ENCODE assay signal across 9 cellular contexts in the genomic region with DNA sequence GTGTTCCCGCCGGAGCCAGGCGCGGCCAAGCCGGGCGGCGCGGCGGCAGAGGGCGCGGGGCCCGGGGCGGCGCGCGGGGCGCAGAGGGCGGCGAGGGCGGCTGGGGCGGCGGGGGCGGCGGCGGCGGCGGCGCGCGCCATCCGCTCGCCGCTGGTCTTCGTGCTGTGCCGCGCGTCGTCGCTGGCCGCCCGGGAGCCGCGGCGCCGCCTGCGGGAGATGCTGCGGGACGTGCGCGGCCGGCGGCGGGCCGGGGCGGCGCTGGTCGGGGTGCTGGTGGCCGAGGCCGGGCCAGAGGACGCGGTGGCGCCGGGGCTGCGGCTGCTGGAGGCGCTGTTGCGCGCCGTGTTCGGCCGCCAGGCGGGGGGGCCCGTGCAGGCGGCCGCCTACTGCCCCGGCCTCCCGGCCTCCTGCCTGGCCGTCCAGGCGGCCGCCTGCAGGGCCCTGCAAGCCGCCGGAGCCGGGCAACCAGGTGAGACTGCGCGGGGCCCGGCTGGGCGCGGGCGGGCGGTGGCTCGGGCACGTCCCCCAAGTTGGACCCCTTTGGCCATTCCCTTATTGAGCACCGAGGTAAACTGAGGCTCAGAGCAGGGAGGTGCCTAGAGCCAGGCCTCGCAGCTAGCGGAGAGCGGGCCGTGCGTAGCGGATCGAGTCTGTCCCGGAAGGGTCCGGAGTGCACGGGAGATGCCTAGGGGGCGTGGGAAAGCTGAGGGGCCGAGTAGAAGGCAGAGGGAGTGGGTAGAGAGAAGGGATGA. TPM values are rescaled to one million over a fixed set of nuclear protein-coding genes. Genes with fewer than 3 reads are reported as not detected.
DNase-seq lines count a peak whose midpoint lies in the region; ATAC-seq, FAIRE-seq and TF ChIP-seq lines count a peak whose summit lies in the region.
"Had no signal": no experiment of that assay in that cellular context is flagged by ENCODE, and none has a peak within 500 bp of the region (broad histone marks: within the 10 kb centered on the region; RNA-seq: fewer than 3 reads in every experiment).

No MANE protein-coding gene starts in this region.

- H3K36me3 ChIP-seq in endothelial cell of umbilical vein (ENCODE audit: control insufficient read depth in 2 of 2, extremely low read depth in 1 of 2, insufficient read depth in 2 of 2, low read length in 2 of 2) (no peaks in the 10 kb centered on the region), neuron (ENCODE audit: insufficient read depth, low read length) (no peaks in the 10 kb centered on the region)

- BruUV-seq in endothelial cell of umbilical vein (replicated peaks; lab: Mats Ljungman, UMichigan): no TSS peak

- no peak for FAIRE-seq in endothelial cell of umbilical vein (lab: Jason Lieb, UNC)

- H3K4me2 ChIP-seq in endothelial cell of umbilical vein (ENCODE audit: insufficient read depth, low read length): no peak overlapping the region

- in situ Hi-C loops in Caki2 (cut with HindIII; ENCODE audit: low pct_unique_long_range_greater_than_20kb, low sequenced_read_pairs): no loop called here

- H3K4me3 ChIP-seq in endothelial cell of umbilical vein (replicated peaks in 1 of 3; ENCODE audit: insufficient read depth in 1 of 3, low read depth in 1 of 3, low read length in 3 of 3): no peak overlapping the region
- peak overlapping the region; percentile 63 for H3K4me3 ChIP-seq in neuron (ENCODE audit: low read length)

- H3K4me1 ChIP-seq in endothelial cell of umbilical vein (ENCODE audit: control insufficient read depth, extremely low read depth, insufficient read depth, low read length) (no peaks in the 10 kb centered on the region), neuron (ENCODE audit: insufficient read depth, low read length) (peaks cover 10% of the 10 kb centered on the region)

- no peaks in the 10 kb centered on the region for H4K20me1 ChIP-seq in endothelial cell of umbilical vein (replicated peaks; ENCODE audit: control insufficient read depth, extremely low read depth, insufficient read depth, low read length)

- H3K9me3 ChIP-seq in endothelial cell of umbilical vein (replicated peaks; ENCODE audit: control insufficient read depth, insufficient read depth, low read length): no peaks in the 10 kb centered on the region
- H3K9me3 ChIP-seq in neuron (ENCODE audit: low read length): no peaks in the 10 kb centered on the region

- intact Hi-C loops in endothelial cell of umbilical vein (cut with micrococcal nuclease): no loop called here

- CTCF ChIA-PET in endothelial cell of umbilical vein (lab: Charles Lee): interaction anchor here (1.2 kb wide), 1 partner anchor 19 kb away, joined by 3 read pairs; a partner anchor contains a TSS

- ATAC-seq in GM19351 (IDR thresholded peaks at IDR 0.05; ENCODE audit: unreplicated experiment): no peak
- ATAC-seq in HG03521 (IDR thresholded peaks at IDR 0.05; ENCODE audit: unreplicated experiment): no peak
- no peak for ATAC-seq in HG02938 (IDR thresholded peaks at IDR 0.05; ENCODE audit: unreplicated experiment)

- H2AFZ ChIP-seq in endothelial cell of umbilical vein (ENCODE audit: low read depth, low read length) (no peak overlapping the region), neuron (ENCODE audit: low read depth, low read length) (no peak overlapping the region)

- peak; percentile 39 for DNase-seq in Caki2 (ENCODE audit: low read depth)
- peak; percentile 12 for DNase-seq in M059J (ENCODE audit: low read depth)
- DNase-seq in endothelial cell of umbilical vein (ENCODE audit: low read depth, low spot score): no peak
- DNase-seq in NCI-H446 (lab: John Stamatoyannopoulos, UW): no peak

- no peak for TF ChIP-seq POLR2A in endothelial cell of umbilical vein (IDR thresholded peaks at IDR 0.05; ENCODE audit: low read depth, low read length)

- no peak overlapping the region for H3K27ac ChIP-seq in endothelial cell of umbilical vein (ENCODE audit: insufficient read depth, low read depth, low read length)

- TF ChIP-seq CTCF in endothelial cell of umbilical vein (IDR thresholded peaks at IDR 0.05; ENCODE audit: extremely low read depth in 1 of 2, insufficient read depth in 1 of 2, low read depth in 1 of 2, low read length in 2 of 2): no peak

- dilution Hi-C loops in endothelial cell of umbilical vein (cut with MboI; ENCODE audit: extremely low pct_ligation_motif_present, low sequenced_read_pairs): no loop called here

- POLR2A ChIA-PET in endothelial cell of umbilical vein (lab: Charles Lee): no interaction called here

- no peaks in the 10 kb centered on the region for H3K79me2 ChIP-seq in endothelial cell of umbilical vein (ENCODE audit: control insufficient read depth, insufficient read depth, low read length)

- no peaks in the 10 kb centered on the region for H3K9me1 ChIP-seq in endothelial cell of umbilical vein (replicated peaks; ENCODE audit: control insufficient read depth, extremely low read depth, insufficient read depth, low read length)

- no peak overlapping the region for H3K9ac ChIP-seq in endothelial cell of umbilical vein (replicated peaks; ENCODE audit: extremely low read depth, insufficient read depth, low read length)

- H3K27me3 ChIP-seq in endothelial cell of umbilical vein (ENCODE audit: control insufficient read depth in 2 of 2, insufficient read depth in 2 of 2, low read length in 2 of 2) (peaks cover 42 to 50% of the 10 kb centered on the region in 2 experiments), neuron (ENCODE audit: insufficient read depth, low read length) (peaks cover 36% of the 10 kb centered on the region)

TF ChIP-seq in endothelial cell of umbilical vein, 7 proteins besides CTCF, POLR2A, EP300 and RAD21:
- TF ChIP-seq EZH2 (IDR thresholded peaks at IDR 0.05; ENCODE audit: borderline replicate concordance, low read depth, low read length, severe bottlenecking) (peak; percentile 54), JUN (IDR thresholded peaks at IDR 0.05; ENCODE audit: borderline replicate concordance, insufficient read depth, insufficient read length, low read depth) (no peak), POLR2AphosphoS5 (IDR thresholded peaks at IDR 0.05; ENCODE audit: insufficient read depth, low read depth, low read length) (no peak), GATA2 (IDR thresholded peaks at IDR 0.05; ENCODE audit: insufficient read depth, insufficient read length, low read depth, low read length) (no peak)

RNA-seq across cellular contexts. Expression of a gene that starts 0.6 kb away (rescaled TPM):
- total RNA-seq in Caki2 (2014; rRNA removed; shearing (Covaris generic); ENCODE audit: low replicate concordance): 12.8 and 21.5 TPM in 2 replicates
- total RNA-seq in M059J (2014; rRNA removed; shearing (Covaris generic)): 1.1 and 1.6 TPM in 2 replicates
- 0.11 TPM in 1 of 2 replicates, not detected in the other for total RNA-seq in endothelial cell of umbilical vein
- 0.01 and 0.02 TPM in 2 replicates for polyA plus RNA-seq in endothelial cell of umbilical vein
- polyA plus RNA-seq in endothelial cell of umbilical vein (2011; cell fraction: cytosol; rRNA removed): 0.06 TPM in 1 of 2 replicates, not detected in the other
- 0.04 TPM in 1 of 2 replicates, not detected in the other for polyA plus RNA-seq in endothelial cell of umbilical vein (2011; cell fraction: nucleus; rRNA removed)
- 0.05 TPM in 1 of 2 replicates, not detected in the other for polyA plus RNA-seq in endothelial cell of umbilical vein (2012)
- not detected in 2 replicates for polyA minus RNA-seq in endothelial cell of umbilical vein
- polyA minus RNA-seq in endothelial cell of umbilical vein (2011; cell fraction: cytosol; rRNA and poly(A)+ RNA removed): not detected
- polyA minus RNA-seq in endothelial cell of umbilical vein (2011; cell fraction: nucleus; rRNA and poly(A)+ RNA removed): not detected in 2 replicates
- total RNA-seq: fibroblast of villous mesenchyme had no signal

RNA-seq across cellular contexts. Expression of a gene that starts 18.8 kb away (rescaled TPM):
- 32.6 and 37.6 TPM in 2 replicates for total RNA-seq in Caki2 (2014; rRNA removed; shearing (Covaris generic); ENCODE audit: low replicate concordance)
- total RNA-seq in M059J (2014; rRNA removed; shearing (Covaris generic)): 81.2 and 109 TPM in 2 replicates
- total RNA-seq in endothelial cell of umbilical vein: 156 and 163 TPM in 2 replicates
- polyA plus RNA-seq in endothelial cell of umbilical vein: 209 and 249 TPM in 2 replicates
- 144 and 160 TPM in 2 replicates for polyA plus RNA-seq in endothelial cell of umbilical vein (2011; cell fraction: cytosol; rRNA removed)
- polyA plus RNA-seq in endothelial cell of umbilical vein (2011; cell fraction: nucleus; rRNA removed): 143 and 171 TPM in 2 replicates
- polyA plus RNA-seq in endothelial cell of umbilical vein (2012): 131 and 202 TPM in 2 replicates
- 716 and 880 TPM in 2 replicates for polyA minus RNA-seq in endothelial cell of umbilical vein
- polyA minus RNA-seq in endothelial cell of umbilical vein (2011; cell fraction: cytosol; rRNA and poly(A)+ RNA removed): 72.1 TPM
- polyA minus RNA-seq in endothelial cell of umbilical vein (2011; cell fraction: nucleus; rRNA and poly(A)+ RNA removed): 198 and 272 TPM in 2 replicates

RNA-seq across cellular contexts. Expression of a gene that starts 42.0 kb away (rescaled TPM):
- not detected in 2 replicates for total RNA-seq in Caki2 (2014; rRNA removed; shearing (Covaris generic); ENCODE audit: low replicate concordance)
- not detected in 2 replicates for total RNA-seq in M059J (2014; rRNA removed; shearing (Covaris generic))
- total RNA-seq in endothelial cell of umbilical vein: not detected in 2 replicates
- polyA plus RNA-seq in endothelial cell of umbilical vein: not detected in 2 replicates
- polyA plus RNA-seq in endothelial cell of umbilical vein (2011; cell fraction: cytosol; rRNA removed): not detected in 2 replicates
- polyA plus RNA-seq in endothelial cell of umbilical vein (2011; cell fraction: nucleus; rRNA removed): not detected in 2 replicates
- polyA plus RNA-seq in endothelial cell of umbilical vein (2012): not detected in 2 replicates
- not detected in 2 replicates for polyA minus RNA-seq in endothelial cell of umbilical vein
- polyA minus RNA-seq in endothelial cell of umbilical vein (2011; cell fraction: cytosol; rRNA and poly(A)+ RNA removed): not detected
- not detected in 2 replicates for polyA minus RNA-seq in endothelial cell of umbilical vein (2011; cell fraction: nucleus; rRNA and poly(A)+ RNA removed)
- total RNA-seq: fibroblast of villous mesenchyme had no signal

Comparison
In these comparisons a context has a peak if more than half of its experiments do, and no peak if none do; other contexts are left out.
1. DNase-seq: peak in Caki2 (single experiment) and M059J (single experiment); none in endothelial cell of umbilical vein (single experiment) and NCI-H446 (0 of 2).